Comparison of ENCODE assay signal across 8 cellular contexts in genomic region chr14:96391293-96392118, GRCh38. TPM values are rescaled to one million over a fixed set of nuclear protein-coding genes. Genes with fewer than 3 reads are reported as not detected.
A peak's percentile ranks its signal among the peaks of the same experiment; 100 is the strongest.
DNase-seq lines count a peak whose midpoint lies in the region; ATAC-seq and TF ChIP-seq lines count a peak whose summit lies in the region.

No MANE protein-coding gene starts in this region.

- H3K27ac Mint-ChIP-seq in CD4-positive, CD25-positive, alpha-beta regulatory T cell, result peak overlapping the region; percentile 32 to 90 (median 88)

- H3K9ac ChIP-seq in duodenal mucosa (ENCODE audit: low read depth in 1 of 2, low read length in 2 of 2), result peak overlapping the region; percentile 66 to 69

- peaks cover 2% of the 10 kb centered on the region for H3K36me3 ChIP-seq in CD4-positive, CD25-positive, alpha-beta regulatory T cell (ENCODE audit: control insufficient read depth, insufficient read depth, low read length)
- H3K36me3 ChIP-seq in duodenal mucosa (ENCODE audit: control insufficient read depth in 1 of 2, insufficient read depth in 2 of 2, low read length in 2 of 2) (peaks cover 0 to 3% of the 10 kb centered on the region in 2 donors), lower lobe of right lung (peaks cover 3% of the 10 kb centered on the region)

- no peak for TF ChIP-seq CTCF in lower lobe of right lung (IDR thresholded peaks at IDR 0.05)

- H3K27ac ChIP-seq in CD4-positive, CD25-positive, alpha-beta regulatory T cell (ENCODE audit: insufficient read depth, low read length, poor library complexity, severe bottlenecking), result peak overlapping the region; percentile 68
- H3K27ac ChIP-seq in duodenal mucosa (ENCODE audit: low read depth, low read length) (peak overlapping the region; percentile 17), lower lobe of right lung (peak overlapping the region; percentile 64)

- H3K27me3 Mint-ChIP-seq in CD4-positive, CD25-positive, alpha-beta regulatory T cell, result peaks cover 11% of the 10 kb centered on the region

- peak; percentile 98 to 100 (median 99) for DNase-seq in CD4-positive, CD25-positive, alpha-beta regulatory T cell
- DNase-seq in NCI-H748 treated with DMSO at 0.1 percent for 48 hours (lab: John Stamatoyannopoulos, UW) (peak; percentile 97), lower lobe of right lung (peak; percentile 98)
- DNase-seq in activated CD4-positive, alpha-beta T cell treated with anti-CD3 and anti-CD28 coated beads, Interleukin-2, amount 50 U/mL, for 48 hours, result peak; percentile 99
- peak; percentile 99 to 100 (median 100) for DNase-seq in stimulated activated CD4-positive, alpha-beta T cell treated with anti-CD3 and anti-CD28 coated beads, TNF-alpha, amount 100 ng/mL, for 1 hour (ENCODE audit: low read depth in 3 of 3, low spot score in 1 of 3)

- H3K4me1 ChIP-seq in CD4-positive, CD25-positive, alpha-beta regulatory T cell (ENCODE audit: control insufficient read depth, insufficient read depth, low read length, poor library complexity, severe bottlenecking), result peaks cover 13% of the 10 kb centered on the region
- H3K4me1 ChIP-seq in duodenal mucosa (ENCODE audit: control insufficient read depth in 1 of 2, insufficient read depth in 2 of 2, low read length in 2 of 2), result peaks cover 4 to 11% of the 10 kb centered on the region in 2 donors
- H3K4me1 ChIP-seq in lower lobe of right lung, result peaks cover 14% of the 10 kb centered on the region

- no peaks in the 10 kb centered on the region for H3K9me3 Mint-ChIP-seq in CD4-positive, CD25-positive, alpha-beta regulatory T cell

- intact Hi-C loops in lower lobe of right lung (cut with DNase I), result no loop called here

- peak overlapping the region; percentile 90 to 97 (median 92) for H3K4me3 Mint-ChIP-seq in CD4-positive, CD25-positive, alpha-beta regulatory T cell

- H3K4me3 ChIP-seq in CD4-positive, CD25-positive, alpha-beta regulatory T cell (ENCODE audit: low read depth, low read length), result peak overlapping the region; percentile 77
- peak overlapping the region; percentile 79 to 90 for H3K4me3 ChIP-seq in duodenal mucosa (ENCODE audit: low read depth in 1 of 2, low read length in 2 of 2)
- H3K4me3 ChIP-seq in lower lobe of right lung, result peak overlapping the region; percentile 70

- no peaks in the 10 kb centered on the region for H3K36me3 Mint-ChIP-seq in CD4-positive, CD25-positive, alpha-beta regulatory T cell

- peaks cover 0 to 8% (median 6%) of the 10 kb centered on the region in 4 donors for H3K4me1 Mint-ChIP-seq in CD4-positive, CD25-positive, alpha-beta regulatory T cell

- H3K27me3 ChIP-seq in CD4-positive, CD25-positive, alpha-beta regulatory T cell (ENCODE audit: control insufficient read depth, insufficient read depth, low read length), result no peaks in the 10 kb centered on the region
- H3K27me3 ChIP-seq in duodenal mucosa (ENCODE audit: control insufficient read depth in 1 of 2, insufficient read depth in 2 of 2, low read length in 2 of 2) (no peaks in the 10 kb centered on the region), lower lobe of right lung (ENCODE audit: low read depth) (no peaks in the 10 kb centered on the region)

- no peaks in the 10 kb centered on the region for H3K9me3 ChIP-seq in CD4-positive, CD25-positive, alpha-beta regulatory T cell (ENCODE audit: control insufficient read depth in 2 of 2, low read length in 2 of 2)
- no peaks in the 10 kb centered on the region for H3K9me3 ChIP-seq in duodenal mucosa (ENCODE audit: control insufficient read depth in 1 of 2, low read length in 2 of 2)
- no peaks in the 10 kb centered on the region for H3K9me3 ChIP-seq in lower lobe of right lung

- peak; percentile 93 to 95 for ATAC-seq in CD4-positive, CD25-positive, alpha-beta regulatory T cell (ENCODE audit: low read depth in 2 of 2)
- peak; percentile 87 for ATAC-seq in GM19397 (IDR thresholded peaks at IDR 0.05; ENCODE audit: unreplicated experiment)
- peak; percentile 71 for ATAC-seq in HG03565 (IDR thresholded peaks at IDR 0.05; ENCODE audit: unreplicated experiment)
- ATAC-seq in lower lobe of right lung, result peak; percentile 98 to 99

RNA-seq across cellular contexts. Expression of gene AK7, which starts 0.4 kb away (rescaled TPM):
- not detected for total RNA-seq in CD4-positive, CD25-positive, alpha-beta regulatory T cell
- polyA plus RNA-seq in CD4-positive, CD25-positive, alpha-beta regulatory T cell, result under 1 TPM in 2 of 4 donors, not detected in 2; 0.13 to 0.59 TPM
- total RNA-seq in lower lobe of right lung, result 9.7 TPM

RNA-seq across cellular contexts. Expression of gene GSKIP, which starts 28.2 kb away (rescaled TPM):
- total RNA-seq in CD4-positive, CD25-positive, alpha-beta regulatory T cell, result 10.9 TPM
- 10 to 100 TPM; 33.7 to 56.4 (median 40.8) TPM for polyA plus RNA-seq in CD4-positive, CD25-positive, alpha-beta regulatory T cell
- 12.6 TPM for total RNA-seq in lower lobe of right lung

RNA-seq across cellular contexts. Expression of gene ATG2B, which starts 28.4 kb away (rescaled TPM):
- total RNA-seq in CD4-positive, CD25-positive, alpha-beta regulatory T cell, result 40.0 TPM
- 1 to 10 TPM; 2.0 to 3.2 (median 2.3) TPM for polyA plus RNA-seq in CD4-positive, CD25-positive, alpha-beta regulatory T cell
- 22.4 TPM for total RNA-seq in lower lobe of right lung

Comparison
In these comparisons a context has a peak if more than half of its experiments do, and no peak if none do; other contexts are left out.
1. Peak in every context shown above with its lines: DNase-seq, ATAC-seq, H3K4me3 ChIP-seq and H3K27ac ChIP-seq.
2. H3K27ac ChIP-seq: peak in every context shown above with its lines; median percentile 68 in CD4-positive, CD25-positive, alpha-beta regulatory T cell; 64 in lower lobe of right lung; 17 in duodenal mucosa.